ENCODE assay signal across 32 cellular contexts in genomic region chr15:71056111-71056510, GRCh38. TPM values are rescaled to one million over a fixed set of nuclear protein-coding genes. Genes with fewer than 3 reads are reported as not detected.
"Had no signal": no experiment of that assay in that cellular context is flagged by ENCODE, and none has a peak within 500 bp of the region (broad histone marks: within the 10 kb centered on the region; RNA-seq: fewer than 3 reads in every experiment).

No MANE protein-coding gene starts in this region.

- H3K4me1 Mint-ChIP-seq: activated CD4-positive, alpha-beta T cell treated with anti-CD3 and anti-CD28 coated beads, Interleukin-2, amount 10 ng/mL, durations not matched to agents 24 days and 14 days; activated naive CD8-positive, alpha-beta T cell treated with anti-CD3 and anti-CD28 coated beads for 36 hours; activated T-helper 17 cell treated with anti-CD3 and anti-CD28 coated beads, Interleukin-2, amount 50 U/mL, for 72 hours had no signal

- H3K27me3 ChIP-seq: brain microvascular endothelial cell, MG63, SJCRH30 had no signal

- H3K4me3 Mint-ChIP-seq: activated CD4-positive, alpha-beta T cell treated with anti-CD3 and anti-CD28 coated beads, Interleukin-2, amount 10 ng/mL, durations not matched to agents 24 days and 14 days; activated CD8-positive, alpha-beta T cell treated with anti-CD3 and anti-CD28 coated beads for 36 hours; activated naive CD8-positive, alpha-beta T cell treated with anti-CD3 and anti-CD28 coated beads for 36 hours; activated T-cell treated with anti-CD3 and anti-CD28 coated beads, Interleukin-2, amount 50 U/mL, for 72 hours; activated T-helper 17 cell treated with anti-CD3 and anti-CD28 coated beads, Interleukin-2, amount 50 U/mL, for 72 hours; T-helper 1 cell treated with Interleukin-12 subunit alpha and Interleukin-12 subunit beta and Interleukin-4 antibody, amounts not matched to agents 30 μg/mL and 1 μg/mL, for 36 hours; T-helper 2 cell treated with Interferon-gamma antibody and Interleukin-4, amounts not matched to agents 5 μg/mL and 100 μg/mL, for 36 hours had no signal

- H3K27ac Mint-ChIP-seq: activated CD4-positive, alpha-beta T cell treated with anti-CD3 and anti-CD28 coated beads, Interleukin-2, amount 10 ng/mL, durations not matched to agents 24 days and 14 days; activated CD8-positive, alpha-beta T cell treated with anti-CD3 and anti-CD28 coated beads for 36 hours; activated naive CD8-positive, alpha-beta T cell treated with anti-CD3 and anti-CD28 coated beads for 36 hours; activated T-cell treated with anti-CD3 and anti-CD28 coated beads, Interleukin-2, amount 50 U/mL, for 72 hours; activated T-helper 17 cell treated with anti-CD3 and anti-CD28 coated beads, Interleukin-2, amount 50 U/mL, for 72 hours; T-helper 1 cell treated with Interleukin-12 subunit alpha and Interleukin-12 subunit beta and Interleukin-4 antibody, amounts not matched to agents 30 μg/mL and 1 μg/mL, for 36 hours; T-helper 2 cell treated with Interferon-gamma antibody and Interleukin-4, amounts not matched to agents 5 μg/mL and 100 μg/mL, for 36 hours had no signal

- ATAC-seq: activated CD8-positive, alpha-beta T cell treated with anti-CD3 and anti-CD28 coated beads for 36 hours; activated T-cell treated with anti-CD3 and anti-CD28 coated beads, Interleukin-2, amount 50 U/mL, for 72 hours; activated T-helper 17 cell treated with anti-CD3 and anti-CD28 coated beads, Interleukin-2, amount 50 U/mL, for 72 hours had no signal

- H3K36me3 ChIP-seq: brain microvascular endothelial cell, SJCRH30 had no signal

- H3K9me2 ChIP-seq: SK-N-SH had no signal

- H2AFZ ChIP-seq: PC-9 had no signal

- H3K4me3 ChIP-seq: MG63, PC-9, SJCRH30 had no signal

- FAIRE-seq: TTC549 had no signal

- H3K9me3 Mint-ChIP-seq: activated CD4-positive, alpha-beta T cell treated with anti-CD3 and anti-CD28 coated beads, Interleukin-2, amount 10 ng/mL, durations not matched to agents 24 days and 14 days; activated T-cell treated with anti-CD3 and anti-CD28 coated beads, Interleukin-2, amount 50 U/mL, for 72 hours; activated T-helper 17 cell treated with anti-CD3 and anti-CD28 coated beads, Interleukin-2, amount 50 U/mL, for 72 hours; T-helper 1 cell treated with Interleukin-12 subunit alpha and Interleukin-12 subunit beta and Interleukin-4 antibody, amounts not matched to agents 30 μg/mL and 1 μg/mL, for 36 hours; T-helper 2 cell treated with Interferon-gamma antibody and Interleukin-4, amounts not matched to agents 5 μg/mL and 100 μg/mL, for 36 hours had no signal

- H3K4me2 ChIP-seq: PC-9, SK-N-SH had no signal

- H3K36me3 Mint-ChIP-seq: activated naive CD8-positive, alpha-beta T cell treated with anti-CD3 and anti-CD28 coated beads for 36 hours had no signal

- DNase-seq: activated CD4-positive, alpha-beta T cell treated with anti-CD3 and anti-CD28 coated beads, Interleukin-2, amount 10 ng/mL, durations not matched to agents 24 days and 14 days; activated CD4-positive, alpha-beta T cell treated with anti-CD3 and anti-CD28 coated beads, Interleukin-2, amount 50 U/mL, for 4 hours; activated CD8-positive, alpha-beta T cell treated with anti-CD3 and anti-CD28 coated beads for 36 hours; activated effector memory CD4-positive, alpha-beta T cell treated with anti-CD3 and anti-CD28 coated beads, Interleukin-2, amount 50 U/mL, for 16 hours; activated naive CD4-positive, alpha-beta T cell; activated naive CD4-positive, alpha-beta T cell treated with anti-CD3 and anti-CD28 coated beads, Interleukin-2, amount 50 U/mL, for 16 hours; activated naive CD8-positive, alpha-beta T cell treated with anti-CD3 and anti-CD28 coated beads for 36 hours; activated T-cell treated with anti-CD3 and anti-CD28 coated beads, Interleukin-2, amount 50 U/mL, for 1 hour; activated T-cell treated with anti-CD3 and anti-CD28 coated beads, Interleukin-2, amount 50 U/mL, for 72 hours; amniotic stem cell; aorta; brain microvascular endothelial cell; Karpas-422; MG63; NCI-H1048; NCI-H1105 treated with DMSO at 0.1 percent for 48 hours; NCI-H1436; NCI-H1694; NCI-H1930; NCI-H2081 treated with DMSO at 0.1 percent for 48 hours; NCI-H446 treated with DMSO at 0.1 percent for 48 hours; NCI-H524 treated with DMSO at 0.1 percent for 48 hours; NK-92 treated with Interleukin-12 subunit alpha and Interleukin-12 subunit beta, amount 100 ng/mL, for 24 hours; PC-9; SHP77; SJCRH30; SK-N-SH had no signal

- H3K9ac ChIP-seq: SK-N-SH had no signal

- H3K9me3 ChIP-seq: SJCRH30 had no signal

- H3K27ac ChIP-seq: brain microvascular endothelial cell, PC-9, SJCRH30 had no signal

RNA-seq across cellular contexts. Expression of gene THSD4, which starts 59.2 kb away (rescaled TPM):
- total RNA-seq: activated CD4-positive, alpha-beta T cell treated with anti-CD3 and anti-CD28 coated beads, Interleukin-2, amount 10 ng/mL, durations not matched to agents 24 days and 14 days; activated CD8-positive, alpha-beta memory T cell treated with anti-CD3 and anti-CD28 coated beads for 36 hours; activated CD8-positive, alpha-beta T cell treated with anti-CD3 and anti-CD28 coated beads for 36 hours; activated naive CD8-positive, alpha-beta T cell treated with anti-CD3 and anti-CD28 coated beads for 36 hours; activated T-cell treated with anti-CD3 and anti-CD28 coated beads, Interleukin-2, amount 50 U/mL, for 72 hours had no signal
